3 cellular contexts compared by ENCODE assay signal in genomic region chr3:44821206-44821605, GRCh38. TPM values are rescaled to one million over a fixed set of nuclear protein-coding genes. Genes with fewer than 3 reads are reported as not detected.
"Had no signal": no experiment of that assay in that cellular context is flagged by ENCODE, and none has a peak within 500 bp of the region (broad histone marks: within the 10 kb centered on the region; RNA-seq: fewer than 3 reads in every experiment).

No MANE protein-coding gene starts in this region.

RNA-seq across cellular contexts. Expression of gene TGM4, which starts 53.2 kb away (rescaled TPM):
- total RNA-seq: HT-29, HT1080, K562 had no signal
